8 cellular contexts compared by ENCODE assay signal in genomic region chr9:128066713-128067621, GRCh38. TPM values are rescaled to one million over a fixed set of nuclear protein-coding genes. Genes with fewer than 3 reads are reported as not detected.
DNase-seq lines count a peak whose midpoint lies in the region; ATAC-seq and TF ChIP-seq lines count a peak whose summit lies in the region.

TSS of gene NAIF1 (minus strand) at chr9:128067320. CDS start at chr9:128067101, 219 bp downstream.

- H3K27ac Mint-ChIP-seq in T-helper 1 cell treated with Interleukin-12 subunit alpha and Interleukin-12 subunit beta and Interleukin-4 antibody, amounts not matched to agents 30 μg/mL and 1 μg/mL, for 36 hours = peak within 1 kb of the TSS; percentile 67
- no peak within 1 kb of the TSS for H3K27ac Mint-ChIP-seq in progenitor cell of endocrine pancreas

- H3K27ac ChIP-seq in left ventricle myocardium inferior (replicated peaks) (peak within 1 kb of the TSS; percentile 99), urinary bladder (ENCODE audit: low read depth) (peak within 1 kb of the TSS; percentile 89)

- no peaks in the 10 kb centered on the region for H3K9me3 ChIP-seq in left ventricle myocardium inferior (replicated peaks)

- H3K9me3 Mint-ChIP-seq in T-helper 1 cell treated with Interleukin-12 subunit alpha and Interleukin-12 subunit beta and Interleukin-4 antibody, amounts not matched to agents 30 μg/mL and 1 μg/mL, for 36 hours = no peaks in the 10 kb centered on the region
- H3K9me3 Mint-ChIP-seq in progenitor cell of endocrine pancreas (ENCODE audit: low read depth) = no peaks in the 10 kb centered on the region

- no peak for TF ChIP-seq CTCF in GM13976 (IDR thresholded peaks at IDR 0.05; ENCODE audit: borderline replicate concordance, control extremely low read depth, extremely low read depth, insufficient read depth, missing control alignments)
- TF ChIP-seq CTCF in left ventricle myocardium inferior (IDR thresholded peaks at IDR 0.05; ENCODE audit: borderline replicate concordance) = no peak
- TF ChIP-seq CTCF in progenitor cell of endocrine pancreas (IDR thresholded peaks at IDR 0.05; ENCODE audit: unreplicated experiment) = no peak

- 38% methylated on average over 53 of the region's 53 CpGs for WGBS in urinary bladder

- H3K36me3 Mint-ChIP-seq in T-helper 1 cell treated with Interleukin-12 subunit alpha and Interleukin-12 subunit beta and Interleukin-4 antibody, amounts not matched to agents 30 μg/mL and 1 μg/mL, for 36 hours (ENCODE audit: low read depth) = peaks cover 24% of the 10 kb centered on the region
- H3K36me3 Mint-ChIP-seq in progenitor cell of endocrine pancreas (ENCODE audit: insufficient read depth) = peaks cover 5% of the 10 kb centered on the region

- H3K4me1 ChIP-seq in left ventricle myocardium inferior (peaks cover 71% of the 10 kb centered on the region), urinary bladder (ENCODE audit: insufficient read depth) (peaks cover 3% of the 10 kb centered on the region)

- H3K4me3 ChIP-seq in left ventricle myocardium inferior = peak within 1 kb of the TSS; percentile 92
- H3K4me3 ChIP-seq in urinary bladder (ENCODE audit: low read depth, low read length) = peak within 1 kb of the TSS; percentile 82

- peak; percentile 95 for DNase-seq in GM13976 (ENCODE audit: low spot score)
- peak; percentile 95 for DNase-seq in NCI-H146 treated with DMSO at 0.1 percent for 48 hours (lab: John Stamatoyannopoulos, UW; ENCODE audit: unreplicated experiment)
- peak; percentile 99 for DNase-seq in amniotic stem cell (lab: John Stamatoyannopoulos, UW)
- peak; percentile 96 for DNase-seq in left ventricle myocardium inferior
- DNase-seq in progenitor cell of endocrine pancreas (ENCODE audit: low spot score, unreplicated experiment) = peak; percentile 94

- in situ Hi-C loops in GM13976 (cut with MboI; ENCODE audit: low sequenced_read_pairs, unreplicated experiment) = no loop called here

- no peaks in the 10 kb centered on the region for H3K27me3 ChIP-seq in left ventricle myocardium inferior (ENCODE audit: low read depth)

- intact Hi-C loops in left ventricle myocardium inferior (cut with micrococcal nuclease) = no loop called here

- H3K4me3 Mint-ChIP-seq in T-helper 1 cell treated with Interleukin-12 subunit alpha and Interleukin-12 subunit beta and Interleukin-4 antibody, amounts not matched to agents 30 μg/mL and 1 μg/mL, for 36 hours = peak within 1 kb of the TSS; percentile 69
- H3K4me3 Mint-ChIP-seq in progenitor cell of endocrine pancreas (ENCODE audit: low read depth) = peak within 1 kb of the TSS; percentile 75

- peaks cover 35% of the 10 kb centered on the region for H3K4me1 Mint-ChIP-seq in T-helper 1 cell treated with Interleukin-12 subunit alpha and Interleukin-12 subunit beta and Interleukin-4 antibody, amounts not matched to agents 30 μg/mL and 1 μg/mL, for 36 hours (ENCODE audit: low read depth)
- H3K4me1 Mint-ChIP-seq in progenitor cell of endocrine pancreas (ENCODE audit: low read depth) = peaks cover 16% of the 10 kb centered on the region

- ATAC-seq in HG02870 (IDR thresholded peaks at IDR 0.05; ENCODE audit: unreplicated experiment) = peak; percentile 67

- no peaks in the 10 kb centered on the region for H3K27me3 Mint-ChIP-seq in T-helper 1 cell treated with Interleukin-12 subunit alpha and Interleukin-12 subunit beta and Interleukin-4 antibody, amounts not matched to agents 30 μg/mL and 1 μg/mL, for 36 hours (ENCODE audit: low read depth)
- peaks cover 2% of the 10 kb centered on the region for H3K27me3 Mint-ChIP-seq in progenitor cell of endocrine pancreas

- peaks cover 16% of the 10 kb centered on the region for H3K36me3 ChIP-seq in left ventricle myocardium inferior
- H3K36me3 ChIP-seq in urinary bladder (ENCODE audit: insufficient read depth) = no peaks in the 10 kb centered on the region

RNA-seq across cellular contexts. Expression of gene NAIF1, which starts in this region (rescaled TPM):
- 7.9 TPM for total RNA-seq in left ventricle myocardium inferior
- 9.6 and 10.8 TPM in 2 replicates for total RNA-seq in progenitor cell of endocrine pancreas
- 6.9 TPM for total RNA-seq in urinary bladder
- 8.2 TPM for polyA plus RNA-seq in urinary bladder

Comparison
In these comparisons a context has a peak if more than half of its experiments do, and no peak if none do; other contexts are left out.
1. Peak in every context shown above with its lines: DNase-seq, ATAC-seq, H3K4me3 ChIP-seq and H3K27ac ChIP-seq.